8 cellular contexts compared by ENCODE assay signal in the genomic region with DNA sequence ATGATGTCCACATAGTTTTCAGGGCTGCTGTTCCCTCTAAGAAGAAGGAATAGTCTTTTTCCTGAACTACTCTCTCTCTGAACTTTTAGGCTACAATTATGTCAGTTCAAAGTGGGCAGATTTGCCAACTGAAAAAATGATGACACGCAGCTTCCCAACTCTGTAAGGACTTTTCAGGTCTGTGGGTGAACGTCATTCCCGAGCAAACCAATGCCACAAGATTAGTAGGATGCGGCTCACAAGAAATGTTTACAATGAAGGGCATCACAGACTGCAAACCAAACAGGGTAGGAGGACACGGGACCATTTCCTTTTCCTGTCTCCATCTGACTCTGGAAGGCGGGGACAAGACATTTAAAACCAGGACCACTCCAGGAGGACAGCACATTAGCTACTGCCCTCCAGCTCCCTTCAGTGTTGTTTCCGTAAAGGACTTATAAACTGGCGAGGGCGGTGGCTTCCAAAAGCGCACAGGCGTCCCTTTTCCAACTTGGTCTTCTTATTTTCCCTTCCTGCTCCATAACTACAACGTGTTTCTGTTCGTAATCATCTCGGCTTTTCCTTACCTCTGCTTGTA. TPM values are rescaled to one million over a fixed set of nuclear protein-coding genes. Genes with fewer than 3 reads are reported as not detected.
DNase-seq lines count a peak whose midpoint lies in the region; ATAC-seq and TF ChIP-seq lines count a peak whose summit lies in the region.

No MANE protein-coding gene starts in this region.

- H3K27me3 ChIP-seq in Caco-2 (replicated peaks; ENCODE audit: control insufficient read depth, insufficient read depth, low read length), result no peaks in the 10 kb centered on the region
- H3K27me3 ChIP-seq in mononuclear cell (ENCODE audit: insufficient read depth, low read length), result no peaks in the 10 kb centered on the region

- no peaks in the 10 kb centered on the region for H3K9me3 ChIP-seq in Caco-2
- H3K9me3 ChIP-seq in mononuclear cell (ENCODE audit: low read depth, low read length), result no peaks in the 10 kb centered on the region

- no peaks in the 10 kb centered on the region for H3K9me3 Mint-ChIP-seq in Caco-2 (ENCODE audit: unreplicated experiment)
- H3K9me3 Mint-ChIP-seq in T-helper 1 cell treated with Interleukin-12 subunit alpha and Interleukin-12 subunit beta and Interleukin-4 antibody, amounts not matched to agents 30 μg/mL and 1 μg/mL, for 36 hours, result no peaks in the 10 kb centered on the region
- no peaks in the 10 kb centered on the region for H3K9me3 Mint-ChIP-seq in type B pancreatic cell

- DNase-seq in Caco-2 (peak in 1 of 2 experiments; percentile 47), HK-2 (ENCODE audit: unreplicated experiment) (peak; percentile 56), epithelial cell of esophagus (ENCODE audit: low read depth) (peak; percentile 49), type B pancreatic cell (ENCODE audit: extremely low spot score, unreplicated experiment) (no peak), middle frontal gyrus (ENCODE audit: extremely low spot score, low spot score) (no peak)

- H3K36me3 ChIP-seq in Caco-2 (ENCODE audit: control insufficient read depth, insufficient read depth, low read length), result no peaks in the 10 kb centered on the region

- POLR2A ChIA-PET in Caco-2 (lab: Charles Lee), result interaction anchor here (0.6 to 1.0 kb wide), 2 partner anchors 18 to 137 kb away, joined by 3 read pairs; no protein-coding TSS in a partner anchor

- H3K27me3 Mint-ChIP-seq in Caco-2 (ENCODE audit: insufficient read depth, unreplicated experiment) (no peaks in the 10 kb centered on the region), type B pancreatic cell (no peaks in the 10 kb centered on the region)
- H3K27me3 Mint-ChIP-seq in T-helper 1 cell treated with Interleukin-12 subunit alpha and Interleukin-12 subunit beta and Interleukin-4 antibody, amounts not matched to agents 30 μg/mL and 1 μg/mL, for 36 hours (ENCODE audit: low read depth), result no peaks in the 10 kb centered on the region

- peak; percentile 5 for ATAC-seq in GM18909 (IDR thresholded peaks at IDR 0.05; ENCODE audit: poor library complexity, unreplicated experiment)

- H3K4me3 Mint-ChIP-seq in Caco-2 (ENCODE audit: unreplicated experiment) (peak overlapping the region; percentile 93), type B pancreatic cell (peak overlapping the region; percentile 96)
- H3K4me3 Mint-ChIP-seq in T-helper 1 cell treated with Interleukin-12 subunit alpha and Interleukin-12 subunit beta and Interleukin-4 antibody, amounts not matched to agents 30 μg/mL and 1 μg/mL, for 36 hours, result peak overlapping the region; percentile 98

- peaks cover 15% of the 10 kb centered on the region for H3K36me3 Mint-ChIP-seq in Caco-2 (ENCODE audit: insufficient read depth, unreplicated experiment)
- peaks cover 9% of the 10 kb centered on the region for H3K36me3 Mint-ChIP-seq in T-helper 1 cell treated with Interleukin-12 subunit alpha and Interleukin-12 subunit beta and Interleukin-4 antibody, amounts not matched to agents 30 μg/mL and 1 μg/mL, for 36 hours (ENCODE audit: low read depth)
- peaks cover 4% of the 10 kb centered on the region for H3K36me3 Mint-ChIP-seq in type B pancreatic cell

- H3K4me1 Mint-ChIP-seq in Caco-2 (ENCODE audit: low read depth, unreplicated experiment), result peaks cover 35% of the 10 kb centered on the region
- peaks cover 49% of the 10 kb centered on the region for H3K4me1 Mint-ChIP-seq in T-helper 1 cell treated with Interleukin-12 subunit alpha and Interleukin-12 subunit beta and Interleukin-4 antibody, amounts not matched to agents 30 μg/mL and 1 μg/mL, for 36 hours (ENCODE audit: low read depth)
- H3K4me1 Mint-ChIP-seq in type B pancreatic cell (ENCODE audit: unreplicated experiment), result peaks cover 26% of the 10 kb centered on the region

- H3K4me1 ChIP-seq in Caco-2 (peaks cover 24% of the 10 kb centered on the region), mononuclear cell (ENCODE audit: insufficient read depth, low read length) (peaks cover 31% of the 10 kb centered on the region)

- intact Hi-C loops in Caco-2 (cut with micrococcal nuclease; ENCODE audit: unreplicated experiment), result loop anchor here (5.0 kb wide), 2 partner anchors 75 to 220 kb away; no protein-coding TSS in a partner anchor

- CTCF ChIA-PET in Caco-2 (lab: Charles Lee), result interaction anchor here (0.5 to 0.8 kb wide), 2 partner anchors 145 to 221 kb away, joined by 3 to 5 read pairs; no protein-coding TSS in a partner anchor

- H3K27ac Mint-ChIP-seq in Caco-2 (ENCODE audit: unreplicated experiment) (peak overlapping the region; percentile 97), type B pancreatic cell (peak overlapping the region; percentile 95)
- H3K27ac Mint-ChIP-seq in T-helper 1 cell treated with Interleukin-12 subunit alpha and Interleukin-12 subunit beta and Interleukin-4 antibody, amounts not matched to agents 30 μg/mL and 1 μg/mL, for 36 hours, result peak overlapping the region; percentile 95

- H3K4me3 ChIP-seq in Caco-2 (ENCODE audit: low read depth, low read length) (peak overlapping the region; percentile 97), epithelial cell of esophagus (ENCODE audit: low read length) (peak overlapping the region; percentile 91), mononuclear cell (ENCODE audit: low read length) (peak overlapping the region; percentile 97)

- TF ChIP-seq CTCF in Caco-2 (IDR thresholded peaks at IDR 0.05; ENCODE audit: insufficient read depth in 1 of 2, low read depth in 1 of 2, low read length in 1 of 2, severe bottlenecking in 1 of 2, unreplicated experiment in 1 of 2) (no peak), epithelial cell of esophagus (IDR thresholded peaks at IDR 0.05; ENCODE audit: insufficient read depth, low read depth, low read length, missing control alignments) (no peak), type B pancreatic cell (conservative IDR thresholded peaks at IDR 0.05) (no peak)

- TSS peak; percentile 60 for BruUV-seq in Caco-2 (replicated peaks; lab: Mats Ljungman, UMichigan)

RNA-seq across cellular contexts. Expression of a gene that starts 0.5 kb away (rescaled TPM):
- total RNA-seq in Caco-2 (2022), result 55.6 and 56.1 TPM in 2 replicates
- total RNA-seq in mononuclear cell, result 78.5 TPM
- 39.1 and 47.7 TPM in 2 replicates for total RNA-seq in type B pancreatic cell (ENCODE audit: low replicate concordance)

Comparison
In these comparisons a context has a peak if more than half of its experiments do, and no peak if none do; other contexts are left out.
1. DNase-seq: peak in HK-2 (single experiment) and epithelial cell of esophagus (single experiment); none in type B pancreatic cell (single experiment) and middle frontal gyrus (single experiment).
2. Peak in every context shown above with its lines, with median percentiles within 50 percentile points of each other: H3K4me3 ChIP-seq, H3K27ac Mint-ChIP-seq and H3K4me3 Mint-ChIP-seq.